In the genomic region with DNA sequence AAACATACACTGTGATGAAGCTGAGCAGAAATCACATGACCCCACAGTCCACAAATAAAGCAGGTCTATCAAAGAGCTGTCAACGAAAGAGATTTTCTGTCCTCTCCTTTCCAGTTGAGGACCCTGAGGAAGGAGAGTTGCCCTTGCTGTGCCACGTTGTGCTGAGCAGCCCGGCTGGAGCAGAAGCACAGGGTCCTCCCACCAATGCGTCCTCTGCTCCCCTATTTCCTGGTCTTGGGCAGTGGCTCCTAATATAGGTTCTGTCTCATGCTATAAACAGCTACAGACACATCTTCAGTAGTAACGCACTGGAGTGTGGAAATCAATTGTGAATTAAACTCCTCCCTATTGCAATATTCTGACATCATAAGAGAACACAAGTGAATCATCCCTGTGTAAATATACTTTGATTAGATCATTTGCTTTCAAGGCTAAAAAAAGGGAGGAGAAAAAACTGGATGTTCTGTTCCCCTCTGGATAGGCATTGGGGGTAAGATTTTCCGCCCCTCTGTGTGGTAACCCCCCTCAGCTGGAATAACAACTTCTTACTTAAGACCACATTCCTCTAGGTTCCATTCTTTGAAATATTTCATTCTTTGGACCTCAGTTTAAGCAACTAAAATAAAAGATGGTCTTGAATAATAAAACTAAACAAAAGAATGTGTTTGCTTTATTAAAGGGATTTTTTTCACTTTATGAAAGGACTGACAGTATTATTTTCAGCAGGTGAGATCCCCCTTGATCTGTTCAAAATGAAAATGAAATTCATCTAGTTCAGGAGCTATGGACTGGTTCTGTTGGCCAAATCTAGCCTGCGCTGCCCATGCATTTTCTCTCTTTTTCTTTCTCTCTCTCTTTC, we compare ENCODE assay signal across 1 cellular context.
TF ChIP-seq lines count a peak whose summit lies in the region.

No MANE protein-coding gene starts in this region.

TF ChIP-seq in GM23338, 12 proteins besides CTCF, POLR2A, EP300 and RAD21 (continued from another document):
- no peak for TF ChIP-seq ZNF462 (CRISPR knock-in tag; IDR thresholded peaks at IDR 0.05)
- TF ChIP-seq POLR2AphosphoS5 (IDR thresholded peaks at IDR 0.05; ENCODE audit: low read depth) = no peak
- no peak for TF ChIP-seq CREB1 (CRISPR knock-in tag; IDR thresholded peaks at IDR 0.05; ENCODE audit: low read depth)
- TF ChIP-seq, protein P1, sequence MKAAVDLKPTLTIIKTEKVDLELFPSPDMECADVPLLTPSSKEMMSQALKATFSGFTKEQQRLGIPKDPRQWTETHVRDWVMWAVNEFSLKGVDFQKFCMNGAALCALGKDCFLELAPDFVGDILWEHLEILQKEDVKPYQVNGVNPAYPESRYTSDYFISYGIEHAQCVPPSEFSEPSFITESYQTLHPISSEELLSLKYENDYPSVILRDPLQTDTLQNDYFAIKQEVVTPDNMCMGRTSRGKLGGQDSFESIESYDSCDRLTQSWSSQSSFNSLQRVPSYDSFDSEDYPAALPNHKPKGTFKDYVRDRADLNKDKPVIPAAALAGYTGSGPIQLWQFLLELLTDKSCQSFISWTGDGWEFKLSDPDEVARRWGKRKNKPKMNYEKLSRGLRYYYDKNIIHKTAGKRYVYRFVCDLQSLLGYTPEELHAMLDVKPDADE (IDR thresholded peaks at IDR 0.05) = no peak
- TF ChIP-seq ZNF114 (CRISPR knock-in tag; IDR thresholded peaks at IDR 0.05) = no peak
- TF ChIP-seq EZH2 (IDR thresholded peaks at IDR 0.05; ENCODE audit: low read depth, unreplicated experiment) = no peak
- TF ChIP-seq JUNB (IDR thresholded peaks at IDR 0.05; ENCODE audit: unreplicated experiment) = no peak
- TF ChIP-seq, protein P2, sequence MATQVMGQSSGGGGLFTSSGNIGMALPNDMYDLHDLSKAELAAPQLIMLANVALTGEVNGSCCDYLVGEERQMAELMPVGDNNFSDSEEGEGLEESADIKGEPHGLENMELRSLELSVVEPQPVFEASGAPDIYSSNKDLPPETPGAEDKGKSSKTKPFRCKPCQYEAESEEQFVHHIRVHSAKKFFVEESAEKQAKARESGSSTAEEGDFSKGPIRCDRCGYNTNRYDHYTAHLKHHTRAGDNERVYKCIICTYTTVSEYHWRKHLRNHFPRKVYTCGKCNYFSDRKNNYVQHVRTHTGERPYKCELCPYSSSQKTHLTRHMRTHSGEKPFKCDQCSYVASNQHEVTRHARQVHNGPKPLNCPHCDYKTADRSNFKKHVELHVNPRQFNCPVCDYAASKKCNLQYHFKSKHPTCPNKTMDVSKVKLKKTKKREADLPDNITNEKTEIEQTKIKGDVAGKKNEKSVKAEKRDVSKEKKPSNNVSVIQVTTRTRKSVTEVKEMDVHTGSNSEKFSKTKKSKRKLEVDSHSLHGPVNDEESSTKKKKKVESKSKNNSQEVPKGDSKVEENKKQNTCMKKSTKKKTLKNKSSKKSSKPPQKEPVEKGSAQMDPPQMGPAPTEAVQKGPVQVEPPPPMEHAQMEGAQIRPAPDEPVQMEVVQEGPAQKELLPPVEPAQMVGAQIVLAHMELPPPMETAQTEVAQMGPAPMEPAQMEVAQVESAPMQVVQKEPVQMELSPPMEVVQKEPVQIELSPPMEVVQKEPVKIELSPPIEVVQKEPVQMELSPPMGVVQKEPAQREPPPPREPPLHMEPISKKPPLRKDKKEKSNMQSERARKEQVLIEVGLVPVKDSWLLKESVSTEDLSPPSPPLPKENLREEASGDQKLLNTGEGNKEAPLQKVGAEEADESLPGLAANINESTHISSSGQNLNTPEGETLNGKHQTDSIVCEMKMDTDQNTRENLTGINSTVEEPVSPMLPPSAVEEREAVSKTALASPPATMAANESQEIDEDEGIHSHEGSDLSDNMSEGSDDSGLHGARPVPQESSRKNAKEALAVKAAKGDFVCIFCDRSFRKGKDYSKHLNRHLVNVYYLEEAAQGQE (IDR thresholded peaks at IDR 0.05; ENCODE audit: unreplicated experiment) = no peak
- TF ChIP-seq STAT1 (IDR thresholded peaks at IDR 0.05; ENCODE audit: unreplicated experiment) = no peak
